In genomic region chr20:63014710-63015109, GRCh38 we compare ENCODE assay signal across 2 cellular contexts.
A peak's percentile ranks its signal among the peaks of the same experiment; 100 is the strongest.
TF ChIP-seq lines count a peak whose summit lies in the region.

No MANE protein-coding gene starts in this region.

TF ChIP-seq in HEK293, 187 proteins besides CTCF, POLR2A, EP300 and RAD21 (continued from another document):
- TF ChIP-seq ZSCAN5A (tag by site-specific recombination; IDR thresholded peaks at IDR 0.05) (no peak), ZFHX2 (tag by site-specific recombination; conservative IDR thresholded peaks at IDR 0.05) (peak; percentile 67), KLF17 (tag by site-specific recombination; IDR thresholded peaks at IDR 0.05) (peak; percentile 80), EGR2 (tag by site-specific recombination; IDR thresholded peaks at IDR 0.05; ENCODE audit: low read depth) (peak; percentile 46; the same call in 1 of the 2 replicates), ZNF521 (tag by site-specific recombination; IDR thresholded peaks at IDR 0.05) (no peak)

TF ChIP-seq in GM12878, 131 proteins besides CTCF, POLR2A, EP300 and RAD21 (continued from another document):
- TF ChIP-seq YY1 (IDR thresholded peaks at IDR 0.05; ENCODE audit: low read depth, low read length) (peak; percentile 6; the same call in 1 of the 2 replicates), ZNF384 (IDR thresholded peaks at IDR 0.05; ENCODE audit: borderline replicate concordance, low read depth, low read length) (no peak)
